1 cellular context compared by ENCODE assay signal in the genomic region with DNA sequence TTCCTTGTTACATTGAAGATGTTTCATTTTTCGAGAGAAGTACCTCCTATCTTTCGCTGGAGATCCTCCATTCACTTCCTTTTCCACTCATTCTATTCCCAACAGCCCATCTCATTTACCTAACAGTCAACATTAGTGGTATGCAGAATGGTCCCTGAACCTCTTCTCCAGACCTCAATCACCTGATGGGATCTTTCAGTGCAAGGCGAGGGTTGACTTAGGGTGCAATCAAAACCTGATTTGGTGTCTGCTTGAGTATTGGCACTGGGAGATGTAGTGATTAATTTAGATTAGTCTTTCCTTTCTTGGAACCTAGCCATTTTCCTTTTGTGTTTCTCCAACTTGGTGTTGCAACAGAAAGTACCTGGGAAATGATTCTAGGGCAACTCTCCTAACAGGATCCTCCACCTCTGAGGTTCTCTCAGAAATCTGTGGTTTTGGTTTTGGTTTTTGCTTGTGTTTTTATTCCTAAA.
TF ChIP-seq lines count a peak whose summit lies in the region.

No MANE protein-coding gene starts in this region.

TF ChIP-seq in GM23338, 12 proteins besides CTCF, POLR2A, EP300 and RAD21 (continued from another document):
- TF ChIP-seq, protein P1, sequence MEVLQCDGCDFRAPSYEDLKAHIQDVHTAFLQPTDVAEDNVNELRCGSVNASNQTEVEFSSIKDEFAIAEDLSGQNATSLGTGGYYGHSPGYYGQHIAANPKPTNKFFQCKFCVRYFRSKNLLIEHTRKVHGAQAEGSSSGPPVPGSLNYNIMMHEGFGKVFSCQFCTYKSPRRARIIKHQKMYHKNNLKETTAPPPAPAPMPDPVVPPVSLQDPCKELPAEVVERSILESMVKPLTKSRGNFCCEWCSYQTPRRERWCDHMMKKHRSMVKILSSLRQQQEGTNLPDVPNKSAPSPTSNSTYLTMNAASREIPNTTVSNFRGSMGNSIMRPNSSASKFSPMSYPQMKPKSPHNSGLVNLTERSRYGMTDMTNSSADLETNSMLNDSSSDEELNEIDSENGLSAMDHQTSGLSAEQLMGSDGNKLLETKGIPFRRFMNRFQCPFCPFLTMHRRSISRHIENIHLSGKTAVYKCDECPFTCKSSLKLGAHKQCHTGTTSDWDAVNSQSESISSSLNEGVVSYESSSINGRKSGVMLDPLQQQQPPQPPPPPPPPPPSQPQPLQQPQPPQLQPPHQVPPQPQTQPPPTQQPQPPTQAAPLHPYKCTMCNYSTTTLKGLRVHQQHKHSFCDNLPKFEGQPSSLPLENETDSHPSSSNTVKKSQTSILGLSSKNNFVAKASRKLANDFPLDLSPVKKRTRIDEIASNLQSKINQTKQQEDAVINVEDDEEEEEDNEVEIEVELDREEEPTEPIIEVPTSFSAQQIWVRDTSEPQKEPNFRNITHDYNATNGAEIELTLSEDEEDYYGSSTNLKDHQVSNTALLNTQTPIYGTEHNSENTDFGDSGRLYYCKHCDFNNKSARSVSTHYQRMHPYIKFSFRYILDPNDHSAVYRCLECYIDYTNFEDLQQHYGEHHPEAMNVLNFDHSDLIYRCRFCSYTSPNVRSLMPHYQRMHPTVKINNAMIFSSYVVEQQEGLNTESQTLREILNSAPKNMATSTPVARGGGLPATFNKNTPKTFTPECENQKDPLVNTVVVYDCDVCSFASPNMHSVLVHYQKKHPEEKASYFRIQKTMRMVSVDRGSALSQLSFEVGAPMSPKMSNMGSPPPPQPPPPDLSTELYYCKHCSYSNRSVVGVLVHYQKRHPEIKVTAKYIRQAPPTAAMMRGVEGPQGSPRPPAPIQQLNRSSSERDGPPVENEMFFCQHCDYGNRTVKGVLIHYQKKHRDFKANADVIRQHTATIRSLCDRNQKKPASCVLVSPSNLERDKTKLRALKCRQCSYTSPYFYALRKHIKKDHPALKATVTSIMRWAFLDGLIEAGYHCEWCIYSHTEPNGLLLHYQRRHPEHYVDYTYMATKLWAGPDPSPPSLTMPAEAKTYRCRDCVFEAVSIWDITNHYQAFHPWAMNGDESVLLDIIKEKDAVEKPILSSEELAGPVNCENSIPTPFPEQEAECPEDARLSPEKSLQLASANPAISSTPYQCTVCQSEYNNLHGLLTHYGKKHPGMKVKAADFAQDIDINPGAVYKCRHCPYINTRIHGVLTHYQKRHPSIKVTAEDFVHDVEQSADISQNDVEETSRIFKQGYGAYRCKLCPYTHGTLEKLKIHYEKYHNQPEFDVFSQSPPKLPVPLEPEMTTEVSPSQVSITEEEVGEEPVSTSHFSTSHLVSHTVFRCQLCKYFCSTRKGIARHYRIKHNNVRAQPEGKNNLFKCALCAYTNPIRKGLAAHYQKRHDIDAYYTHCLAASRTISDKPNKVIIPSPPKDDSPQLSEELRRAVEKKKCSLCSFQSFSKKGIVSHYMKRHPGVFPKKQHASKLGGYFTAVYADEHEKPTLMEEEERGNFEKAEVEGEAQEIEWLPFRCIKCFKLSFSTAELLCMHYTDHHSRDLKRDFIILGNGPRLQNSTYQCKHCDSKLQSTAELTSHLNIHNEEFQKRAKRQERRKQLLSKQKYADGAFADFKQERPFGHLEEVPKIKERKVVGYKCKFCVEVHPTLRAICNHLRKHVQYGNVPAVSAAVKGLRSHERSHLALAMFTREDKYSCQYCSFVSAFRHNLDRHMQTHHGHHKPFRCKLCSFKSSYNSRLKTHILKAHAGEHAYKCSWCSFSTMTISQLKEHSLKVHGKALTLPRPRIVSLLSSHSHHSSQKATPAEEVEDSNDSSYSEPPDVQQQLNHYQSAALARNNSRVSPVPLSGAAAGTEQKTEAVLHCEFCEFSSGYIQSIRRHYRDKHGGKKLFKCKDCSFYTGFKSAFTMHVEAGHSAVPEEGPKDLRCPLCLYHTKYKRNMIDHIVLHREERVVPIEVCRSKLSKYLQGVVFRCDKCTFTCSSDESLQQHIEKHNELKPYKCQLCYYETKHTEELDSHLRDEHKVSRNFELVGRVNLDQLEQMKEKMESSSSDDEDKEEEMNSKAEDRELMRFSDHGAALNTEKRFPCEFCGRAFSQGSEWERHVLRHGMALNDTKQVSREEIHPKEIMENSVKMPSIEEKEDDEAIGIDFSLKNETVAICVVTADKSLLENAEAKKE (CRISPR knock-in tag; IDR thresholded peaks at IDR 0.05), result no peak
- TF ChIP-seq ZNF331 (CRISPR knock-in tag; IDR thresholded peaks at IDR 0.05; ENCODE audit: low read depth), result no peak
- TF ChIP-seq EZH2 (IDR thresholded peaks at IDR 0.05; ENCODE audit: low read depth, unreplicated experiment), result no peak
- TF ChIP-seq POLR2AphosphoS5 (IDR thresholded peaks at IDR 0.05; ENCODE audit: low read depth), result no peak
